ENCODE assay signal across 2 cellular contexts in genomic region chr11:12698049-12698448, GRCh38.
TF ChIP-seq lines count a peak whose summit lies in the region.

No MANE protein-coding gene starts in this region.

TF ChIP-seq in A549, 52 proteins besides CTCF, POLR2A, EP300 and RAD21 (continued from another document):
- TF ChIP-seq BCL3 (IDR thresholded peaks at IDR 0.05) (no peak), ATOH8 (CRISPR knock-in tag; IDR thresholded peaks at IDR 0.05; ENCODE audit: low read depth) (no peak), FOSL2 (IDR thresholded peaks at IDR 0.05) (no peak), FOSL2 (CRISPR knock-in tag; IDR thresholded peaks at IDR 0.05) (no peak), FOSB (CRISPR knock-in tag; IDR thresholded peaks at IDR 0.05) (no peak), RFX5 (IDR thresholded peaks at IDR 0.05) (no peak), SMC3 (IDR thresholded peaks at IDR 0.05) (no peak), ZSCAN20 (CRISPR knock-in tag; IDR thresholded peaks at IDR 0.05) (no peak), POLR2AphosphoS2 (conservative IDR thresholded peaks at IDR 0.05; ENCODE audit: low read length) (no peak), REST (IDR thresholded peaks at IDR 0.05) (no peak), TP53 (CRISPR knock-in tag; IDR thresholded peaks at IDR 0.05) (no peak), CBX2 (IDR thresholded peaks at IDR 0.05; ENCODE audit: borderline replicate concordance, low read depth) (no peak), NFE2L2 (conservative IDR thresholded peaks at IDR 0.05; ENCODE audit: low read length) (no peak), HOXB5 (CRISPR knock-in tag; IDR thresholded peaks at IDR 0.05) (no peak), RCOR1 (IDR thresholded peaks at IDR 0.05; ENCODE audit: low read depth, low read length) (no peak)

TF ChIP-seq in GM23338, 12 proteins besides CTCF, POLR2A, EP300 and RAD21 (continued from another document):
- no peak for TF ChIP-seq REST (IDR thresholded peaks at IDR 0.05; ENCODE audit: unreplicated experiment)
- no peak for TF ChIP-seq CREB1 (CRISPR knock-in tag; IDR thresholded peaks at IDR 0.05; ENCODE audit: low read depth)
- no peak for TF ChIP-seq ETS1 (IDR thresholded peaks at IDR 0.05)
- TF ChIP-seq EZH2phosphoT487 (IDR thresholded peaks at IDR 0.05; ENCODE audit: unreplicated experiment) = no peak
- TF ChIP-seq NANOG (IDR thresholded peaks at IDR 0.05; ENCODE audit: borderline replicate concordance) = no peak
- no peak for TF ChIP-seq EZH2 (IDR thresholded peaks at IDR 0.05; ENCODE audit: low read depth, unreplicated experiment)
- TF ChIP-seq ZNF462 (CRISPR knock-in tag; IDR thresholded peaks at IDR 0.05) = no peak
- no peak for TF ChIP-seq JUNB (IDR thresholded peaks at IDR 0.05; ENCODE audit: unreplicated experiment)
- no peak for TF ChIP-seq POLR2AphosphoS5 (IDR thresholded peaks at IDR 0.05; ENCODE audit: low read depth)
TF ChIP-seq in GM23338: peak in this region for 0.
